1 cellular context compared by ENCODE assay signal in genomic region chr9:129885018-129885669, GRCh38.
A peak's percentile ranks its signal among the peaks of the same experiment; 100 is the strongest.
TF ChIP-seq lines count a peak whose summit lies in the region.

No MANE protein-coding gene starts in this region.

TF ChIP-seq in K562, 482 proteins besides CTCF, POLR2A, EP300 and RAD21 (continued from another document and continues in another):
- peak; percentile 91; the same call in 1 of the 2 replicates for TF ChIP-seq RREB1 (CRISPR knock-in tag; IDR thresholded peaks at IDR 0.05)
- TF ChIP-seq TEAD1 (CRISPR knock-in tag; IDR thresholded peaks at IDR 0.05): peak in 1 of 2 experiments; percentile 67; a peak in 2 of 4 replicates
- peak; percentile 11; the same call in 1 of the 2 replicates for TF ChIP-seq HBP1 (CRISPR knock-in tag; IDR thresholded peaks at IDR 0.05)
- no peak for TF ChIP-seq NFRKB (IDR thresholded peaks at IDR 0.05; ENCODE audit: low read depth)
- TF ChIP-seq ZNF384 (IDR thresholded peaks at IDR 0.05; ENCODE audit: low read depth, low read length): peak; percentile 47; the same call in 1 of the 2 replicates
- no peak for TF ChIP-seq TAF1 (IDR thresholded peaks at IDR 0.05; ENCODE audit: control insufficient read depth, extremely low read depth, insufficient read depth, low read length, severe bottlenecking)
- TF ChIP-seq ARID3A (IDR thresholded peaks at IDR 0.05; ENCODE audit: borderline replicate concordance, low read depth, low read length): no peak
- TF ChIP-seq RBM15 (IDR thresholded peaks at IDR 0.05; ENCODE audit: insufficient read depth, low read length): no peak
- TF ChIP-seq TBP (optimal IDR thresholded peaks at IDR 0.05; ENCODE audit: low read depth, low read length): peak; percentile 51
- TF ChIP-seq RAD51 (IDR thresholded peaks at IDR 0.05; ENCODE audit: borderline replicate concordance, low read depth): no peak
- no peak for TF ChIP-seq BRF1 (IDR thresholded peaks at IDR 0.05; ENCODE audit: borderline replicate concordance, extremely low read depth, insufficient read length)
- peak; percentile 84 for TF ChIP-seq ZNF165 (CRISPR knock-in tag; IDR thresholded peaks at IDR 0.05; ENCODE audit: borderline replicate concordance)
- TF ChIP-seq ZNF253 (CRISPR knock-in tag; conservative IDR thresholded peaks at IDR 0.05): peak; percentile 79; the same call in 1 of the 2 replicates
- TF ChIP-seq YY1 (IDR thresholded peaks at IDR 0.05; ENCODE audit: borderline replicate concordance in 1 of 3, control insufficient read depth in 1 of 3, extremely low read depth in 1 of 3, insufficient read depth in 3 of 3, insufficient read length in 1 of 3, insufficient replicate concordance in 2 of 3, low read depth in 1 of 3, low read length in 2 of 3): peak in 1 of 3 experiments; percentile 54
- TF ChIP-seq BRD4 (IDR thresholded peaks at IDR 0.05): peak; percentile 90; the same call in 1 of the 2 replicates
- peak; percentile 9 for TF ChIP-seq SAP30 (IDR thresholded peaks at IDR 0.05; ENCODE audit: borderline replicate concordance, insufficient read depth, low read depth, low read length, poor library complexity, severe bottlenecking)
- TF ChIP-seq ETV1 (tag; conservative IDR thresholded peaks at IDR 0.05; ENCODE audit: low read depth): peak; percentile 68
- peak; percentile 15; the same call in 1 of the 2 replicates for TF ChIP-seq ZNF764 (CRISPR knock-in tag; IDR thresholded peaks at IDR 0.05; ENCODE audit: low read depth)
- TF ChIP-seq NCOR1 (IDR thresholded peaks at IDR 0.05): no peak
- TF ChIP-seq KDM5B (IDR thresholded peaks at IDR 0.05; ENCODE audit: insufficient replicate concordance, low read depth, low read length): peak; percentile 41
- peak; percentile 33; the same call in 1 of the 2 replicates for TF ChIP-seq PHF8 (IDR thresholded peaks at IDR 0.05; ENCODE audit: borderline replicate concordance, low read length)
- TF ChIP-seq ZNF444 (CRISPR knock-in tag; IDR thresholded peaks at IDR 0.05): no peak
- peak; percentile 41; the same call in 1 of the 2 replicates for TF ChIP-seq ZHX1 (conservative IDR thresholded peaks at IDR 0.05; ENCODE audit: low read length)
- TF ChIP-seq SMC3 (conservative IDR thresholded peaks at IDR 0.05; ENCODE audit: insufficient read depth, low read depth, low read length): peak; percentile 66
- peak; percentile 76 to 98; a peak in 2 of 4 replicates for TF ChIP-seq UBTF (IDR thresholded peaks at IDR 0.05; ENCODE audit: borderline replicate concordance in 1 of 2, low read depth in 2 of 2, low read length in 2 of 2)
- TF ChIP-seq NCOA6 (IDR thresholded peaks at IDR 0.05): no peak
- 0 out of 2 replicates have a peak, but pooled peaks have one; percentile 37 for TF ChIP-seq ZFP1 (CRISPR knock-in tag; IDR thresholded peaks at IDR 0.05)
- TF ChIP-seq TCF15 (CRISPR knock-in tag; IDR thresholded peaks at IDR 0.05): no peak
- 0 out of 2 replicates have a peak, but pooled peaks have one; percentile 57 for TF ChIP-seq RBM14 (IDR thresholded peaks at IDR 0.05; ENCODE audit: borderline replicate concordance, insufficient read depth, low read depth, low read length)
- TF ChIP-seq MAZ (CRISPR knock-in tag; conservative IDR thresholded peaks at IDR 0.05 in 1 of 2, IDR thresholded peaks at IDR 0.05 in 1 of 2): peak in 1 of 2 experiments; percentile 6; a peak in 1 of 4 replicates
- TF ChIP-seq ZNF740 (CRISPR knock-in tag; IDR thresholded peaks at IDR 0.05): no peak
- TF ChIP-seq ZNF740 (tag; IDR thresholded peaks at IDR 0.05): 0 out of 4 replicates have a peak, but pooled peaks of 1 of the 2 experiments have one; percentile 10
- peak; percentile 50; the same call in 1 of the 2 replicates for TF ChIP-seq MTF1 (CRISPR knock-in tag; IDR thresholded peaks at IDR 0.05; ENCODE audit: borderline replicate concordance)
- peak; percentile 33; the same call in 1 of the 2 replicates for TF ChIP-seq RFX7 (CRISPR knock-in tag; IDR thresholded peaks at IDR 0.05)
- TF ChIP-seq KAT2B (IDR thresholded peaks at IDR 0.05; ENCODE audit: low read depth, low read length): peak; percentile 71
- 0 out of 2 replicates have a peak, but pooled peaks have one; percentile 56 for TF ChIP-seq SPI1 (IDR thresholded peaks at IDR 0.05; ENCODE audit: borderline replicate concordance, low read depth, low read length)
- TF ChIP-seq ZBTB11 (CRISPR knock-in tag; IDR thresholded peaks at IDR 0.05): 0 out of 6 replicates have a peak, but pooled peaks of 1 of the 3 experiments have one; percentile 19
- 0 out of 2 replicates have a peak, but pooled peaks have one; percentile 59 for TF ChIP-seq OTX1 (CRISPR knock-in tag; IDR thresholded peaks at IDR 0.05)
